19 cellular contexts compared by ENCODE assay signal in genomic region chr1:164578474-164579200, GRCh38. TPM values are rescaled to one million over a fixed set of nuclear protein-coding genes. Genes with fewer than 3 reads are reported as not detected.
DNase-seq lines count a peak whose midpoint lies in the region; ATAC-seq and TF ChIP-seq lines count a peak whose summit lies in the region.
"Had no signal": no experiment of that assay in that cellular context is flagged by ENCODE, and none has a peak within 500 bp of the region (broad histone marks: within the 10 kb centered on the region; RNA-seq: fewer than 3 reads in every experiment).

No MANE protein-coding gene starts in this region.

- no peaks in the 10 kb centered on the region for H3K9me3 ChIP-seq in left ventricle myocardium inferior (replicated peaks)
- H3K9me3 ChIP-seq in gastroesophageal sphincter, result no peaks in the 10 kb centered on the region
- no peaks in the 10 kb centered on the region for H3K9me3 ChIP-seq in prostate gland
- H3K9me3 ChIP-seq: body of pancreas, mucosa of descending colon, right atrium auricular region, thoracic aorta had no signal

- H3K4me3 ChIP-seq in left ventricle myocardium inferior (no peak overlapping the region), gastroesophageal sphincter (no peak overlapping the region), prostate gland (no peak overlapping the region), coronary artery (no peak overlapping the region)
- H3K4me3 ChIP-seq: body of pancreas, mucosa of descending colon, right atrium auricular region, thoracic aorta had no signal

- no peak for ATAC-seq in gastroesophageal sphincter
- no peak for ATAC-seq in HG03439 (IDR thresholded peaks at IDR 0.05; ENCODE audit: unreplicated experiment)
- ATAC-seq: activated CD8-positive, alpha-beta T cell treated with anti-CD3 and anti-CD28 coated beads for 36 hours; body of pancreas; left lobe of liver; mucosa of descending colon had no signal

- no peak for TF ChIP-seq POLR2A in gastroesophageal sphincter (IDR thresholded peaks at IDR 0.05)
- TF ChIP-seq POLR2A in prostate gland (IDR thresholded peaks at IDR 0.05), result no peak

- intact Hi-C loops in left ventricle myocardium inferior (cut with micrococcal nuclease), result no loop called here
- intact Hi-C loops in cardiac septum (cut with DNase I), result no loop called here
- intact Hi-C loops in prostate gland (cut with DNase I), result loop anchor here (5.0 kb wide), 1 partner anchor 39 kb away; no protein-coding TSS in a partner anchor

- H3K4me1 ChIP-seq in left ventricle myocardium inferior (peaks cover 64% of the 10 kb centered on the region), gastroesophageal sphincter (peaks cover 19 to 97% (median 21%) of the 10 kb centered on the region in 3 donors), prostate gland (replicated peaks) (no peaks in the 10 kb centered on the region)

- H3K36me3 ChIP-seq in left ventricle myocardium inferior, result no peaks in the 10 kb centered on the region
- H3K36me3 ChIP-seq in gastroesophageal sphincter, result no peaks in the 10 kb centered on the region
- no peaks in the 10 kb centered on the region for H3K36me3 ChIP-seq in prostate gland
- H3K36me3 ChIP-seq: right atrium auricular region, thoracic aorta had no signal

- H3K27me3 ChIP-seq in left ventricle myocardium inferior (ENCODE audit: low read depth), result no peaks in the 10 kb centered on the region
- no peaks in the 10 kb centered on the region for H3K27me3 ChIP-seq in gastroesophageal sphincter
- no peaks in the 10 kb centered on the region for H3K27me3 ChIP-seq in prostate gland (replicated peaks; ENCODE audit: insufficient read depth)
- H3K27me3 ChIP-seq: body of pancreas, right atrium auricular region had no signal

- no peak for TF ChIP-seq EP300 in gastroesophageal sphincter (IDR thresholded peaks at IDR 0.05)

- 21 to 62% methylated on average over 2 of the region's 4 CpGs for WGBS in gastroesophageal sphincter (ENCODE audit: low coverage in 1 of 2), 2 donors
- 44% methylated on average over 4 of the region's 4 CpGs for WGBS in prostate gland

- H3K27ac ChIP-seq in left ventricle myocardium inferior (replicated peaks) (peak overlapping the region; percentile 76), gastroesophageal sphincter (peak overlapping the region; percentile 36 to 92 (median 86)), prostate gland (peak overlapping the region; percentile 17 to 54), coronary artery (no peak overlapping the region)

- DNase-seq in left ventricle myocardium inferior (no peak), cardiac septum (ENCODE audit: low spot score) (no peak), prostate gland (ENCODE audit: low spot score) (no peak), coronary artery (ENCODE audit: low spot score) (no peak), NCI-H345 (lab: John Stamatoyannopoulos, UW) (no peak)
- DNase-seq in activated naive CD4-positive, alpha-beta T cell treated with anti-CD3 and anti-CD28 coated beads, Interleukin-2, amount 50 U/mL, for 16 hours, result no peak
- DNase-seq: activated CD8-positive, alpha-beta T cell treated with anti-CD3 and anti-CD28 coated beads for 36 hours; activated T-cell treated with anti-CD3 and anti-CD28 coated beads, Interleukin-2, amount 50 U/mL, for 24 hours; body of pancreas; C1 segment of cervical spinal cord; HCEC 1CT; mucosa of descending colon; NCI-H226 had no signal

- TF ChIP-seq CTCF in left ventricle myocardium inferior (IDR thresholded peaks at IDR 0.05; ENCODE audit: borderline replicate concordance) (no peak), gastroesophageal sphincter (IDR thresholded peaks at IDR 0.05) (no peak), prostate gland (IDR thresholded peaks at IDR 0.05) (no peak), coronary artery (IDR thresholded peaks at IDR 0.05) (no peak)

RNA-seq across cellular contexts. Expression of gene PBX1, which starts 19.7 kb away (rescaled TPM):
- 73.2 TPM for total RNA-seq in left ventricle myocardium inferior
- total RNA-seq in cardiac septum, result 52.2 TPM
- total RNA-seq in gastroesophageal sphincter, result 100 to 1,000 TPM in 3 of 4 donors, 10 to 100 TPM in 1; 75.8 to 177 (median 140) TPM
- 10 to 100 TPM; 50.2 to 60.4 TPM for total RNA-seq in prostate gland
- total RNA-seq: activated CD8-positive, alpha-beta T cell treated with anti-CD3 and anti-CD28 coated beads for 36 hours; G401 had no signal

Comparison
In these comparisons a context has a peak if more than half of its experiments do, and no peak if none do; other contexts are left out.
1. H3K27ac ChIP-seq: peak in left ventricle myocardium inferior (single experiment), gastroesophageal sphincter (4 of 4) and prostate gland (2 of 2); none in coronary artery (0 of 2).